ENCODE assay signal across 12 cellular contexts in genomic region chr13:64755961-64756360, GRCh38.
A peak's percentile ranks its signal among the peaks of the same experiment; 100 is the strongest.
DNase-seq lines count a peak whose midpoint lies in the region; TF ChIP-seq lines count a peak whose summit lies in the region.
"Had no signal": no experiment of that assay in that cellular context is flagged by ENCODE, and none has a peak within 500 bp of the region (broad histone marks: within the 10 kb centered on the region; RNA-seq: fewer than 3 reads in every experiment).

No MANE protein-coding gene starts in this region.

- no peak overlapping the region for H3K4me3 ChIP-seq in fibroblast of pulmonary artery (replicated peaks; ENCODE audit: low read depth, low read length)

- no peak for TF ChIP-seq CTCF in fibroblast of pulmonary artery (IDR thresholded peaks at IDR 0.05; ENCODE audit: low read length, missing control alignments)

- DNase-seq in NCI-H226 = peak; percentile 93
- DNase-seq in amniotic epithelial cell (ENCODE audit: low read depth) = peak; percentile 91
- DNase-seq in fibroblast of pulmonary artery (ENCODE audit: low read depth) = peak; percentile 27
- no peak for DNase-seq in SW480 (ENCODE audit: low spot score)
- no peak for DNase-seq in DMS 273 (lab: John Stamatoyannopoulos, UW; ENCODE audit: unreplicated experiment)
- no peak for DNase-seq in activated CD4-positive, alpha-beta T cell treated with anti-CD3 and anti-CD28 coated beads for 48 hours
- DNase-seq: CD8-positive, alpha-beta T cell; COR-L47; DND-41; GF-D8; HCEC 1CT; HFFc6 had no signal

Comparison
In these comparisons a context has a peak if more than half of its experiments do, and no peak if none do; other contexts are left out.
1. DNase-seq: peak in NCI-H226 (single experiment), amniotic epithelial cell (single experiment) and fibroblast of pulmonary artery (single experiment); none in SW480 (single experiment), DMS 273 (single experiment) and activated CD4-positive, alpha-beta T cell treated with anti-CD3 and anti-CD28 coated beads for 48 hours (single experiment).